In the genomic region with DNA sequence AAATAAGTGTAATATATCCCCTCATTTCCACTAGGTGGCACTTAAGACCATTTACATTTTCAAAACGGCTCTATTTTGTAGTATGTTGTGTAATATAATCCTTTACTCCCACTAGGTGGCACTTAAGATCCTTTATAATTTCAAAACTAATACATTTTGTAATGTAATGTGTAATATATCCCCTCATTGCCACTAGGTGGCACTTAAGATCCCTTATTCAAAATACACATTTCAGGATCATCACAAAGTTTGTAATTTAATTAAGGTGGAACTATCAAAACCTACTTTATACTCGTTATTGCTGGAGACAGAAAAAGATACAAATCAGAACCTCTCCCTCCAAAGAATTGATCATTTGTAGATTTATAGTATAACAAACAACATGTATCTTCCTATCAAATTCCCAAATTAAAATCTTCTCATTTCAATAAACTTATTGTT, we compare ENCODE assay signal across 8 cellular contexts.
A peak's percentile ranks its signal among the peaks of the same experiment; 100 is the strongest.
DNase-seq lines count a peak whose midpoint lies in the region; ATAC-seq, FAIRE-seq and TF ChIP-seq lines count a peak whose summit lies in the region.

No MANE protein-coding gene starts in this region.

- ATAC-seq in GM21423 (IDR thresholded peaks at IDR 0.05; ENCODE audit: unreplicated experiment): peak; percentile 86
- peak; percentile 81 for ATAC-seq in K562
- peak; percentile 76 for ATAC-seq in stimulated activated naive CD8-positive, alpha-beta T cell treated with anti-CD3 and anti-CD28 coated beads, Interleukin-15, Interleukin-2, amounts not matched to agents 100 U/mL and 50 U/mL, for 24 hours

- H3K4me2 ChIP-seq in K562 (ENCODE audit: insufficient read depth, low read length): no peak overlapping the region

- FAIRE-seq in K562 (lab: Jason Lieb, UNC): peak; percentile 77

- POLR2A ChIA-PET in K562 (lab: Yijun Ruan, JAX): no interaction called here

- no peak overlapping the region for H3K27ac ChIP-seq in K562 (ENCODE audit: extremely low read depth, low read depth, low read length)

- H3K4me1 ChIP-seq in K562 (replicated peaks in 1 of 2; ENCODE audit: control insufficient read depth in 2 of 2, insufficient read depth in 2 of 2, low read length in 2 of 2): peaks cover 0 to 18% of the 10 kb centered on the region in 2 experiments; a peak in 2 of 5 replicates

- no peak for TF ChIP-seq EP300 in K562 (IDR thresholded peaks at IDR 0.05; ENCODE audit: low read length)

- in situ Hi-C loops in K562 (cut with MboI): loop anchor here (5.0 to 25.0 kb wide), 3 partner anchors 234 to 1346 kb away; no protein-coding TSS in a partner anchor

- H3K9me3 ChIP-seq in K562 (replicated peaks; ENCODE audit: control insufficient read depth, insufficient read depth, low read depth, low read length): no peaks in the 10 kb centered on the region

- no peaks in the 10 kb centered on the region for H3K9me1 ChIP-seq in K562 (ENCODE audit: control insufficient read depth, insufficient read depth, low read length)

- no peaks in the 10 kb centered on the region for H3K27me3 ChIP-seq in K562 (ENCODE audit: control insufficient read depth in 2 of 2, insufficient read depth in 2 of 2, low read length in 2 of 2)

- CTCF ChIA-PET in K562 (lab: Yijun Ruan, JAX; ENCODE audit: low intra/inter-chr PET ratio): interaction anchor here (0.6 to 6.3 kb wide), 16 partner anchors 9 to 1343 kb away, joined by 3 to 126 read pairs (median 4); a partner anchor contains a TSS

- no peaks in the 10 kb centered on the region for H4K20me1 ChIP-seq in K562 (replicated peaks; ENCODE audit: control insufficient read depth, insufficient read depth, low read length)

- H3K9ac ChIP-seq in K562 (ENCODE audit: insufficient read depth in 1 of 2, low read depth in 2 of 2, low read length in 2 of 2): no peak overlapping the region

- no TSS peak for BruUV-seq in K562 (replicated peaks; lab: Mats Ljungman, UMichigan)

- H3K79me2 ChIP-seq in K562 (ENCODE audit: control insufficient read depth, insufficient read depth, low read length): no peaks in the 10 kb centered on the region

- TF ChIP-seq POLR2A in K562 (conservative IDR thresholded peaks at IDR 0.05): no peak

- H2AFZ ChIP-seq in K562 (ENCODE audit: low read depth, low read length): peak overlapping the region; percentile 78; the same call in 1 of the 2 replicates

- no peak overlapping the region for H3K4me3 ChIP-seq in K562

- TF ChIP-seq RAD21 in K562 (CRISPR knock-in tag; conservative IDR thresholded peaks at IDR 0.05 in 1 of 2, IDR thresholded peaks at IDR 0.05 in 1 of 2): peak; percentile 98

- DNase-seq in EL: peak; percentile 64
- DNase-seq in HPDE6-E6E7 (ENCODE audit: extremely low spot score): peak; percentile 16
- DNase-seq in NCI-H526 treated with DMSO at 0.1 percent for 48 hours (lab: John Stamatoyannopoulos, UW): peak; percentile 84
- DNase-seq in K562 (ENCODE audit: extremely low read depth in 1 of 4, low spot score in 3 of 4): peak; percentile 56 to 76 (median 62)
- peak; percentile 38 for DNase-seq in iPS-NIHi7 (ENCODE audit: extremely low spot score)
- DNase-seq in stimulated activated naive CD8-positive, alpha-beta T cell treated with anti-CD3 and anti-CD28 coated beads, Interleukin-15, Interleukin-2, amounts not matched to agents 100 U/mL and 50 U/mL, for 24 hours: no peak
- DNase-seq in stimulated activated CD4-positive, alpha-beta T cell treated with anti-CD3 and anti-CD28 coated beads, Interleukin-12 subunit alpha, Interleukin-12 subunit beta, amount 100 ng/mL, for 4 hours: no peak

- intact Hi-C loops in K562 (cut with micrococcal nuclease): loop anchor here (1.0 to 10.0 kb wide), 6 partner anchors 191 to 1242 kb away; a partner anchor contains a TSS

- TF ChIP-seq CTCF in K562 (IDR thresholded peaks at IDR 0.05 in 2 of 3, conservative IDR thresholded peaks at IDR 0.05 in 1 of 3; ENCODE audit: insufficient read depth in 2 of 3, low read depth in 1 of 3, low read length in 3 of 3): peak; percentile 58 to 100 (median 98)

- H3K36me3 ChIP-seq in K562 (ENCODE audit: control insufficient read depth, insufficient read depth, low read length): no peaks in the 10 kb centered on the region

- 3% methylated on average over 2 of the region's 2 CpGs for WGBS in K562 (ENCODE audit: insufficient coverage, low coverage, missing lambda C conversion rate)

TF ChIP-seq in K562, 482 proteins besides CTCF, POLR2A, EP300 and RAD21 (continues in another document):
- no peak for TF ChIP-seq CEBPG (CRISPR knock-in tag; IDR thresholded peaks at IDR 0.05)
- peak; percentile 92 to 96 for TF ChIP-seq CEBPG (tag; conservative IDR thresholded peaks at IDR 0.05 in 1 of 2, IDR thresholded peaks at IDR 0.05 in 1 of 2)
- TF ChIP-seq POLR2H (tag; IDR thresholded peaks at IDR 0.05; ENCODE audit: low read depth): 0 out of 2 replicates have a peak, but pooled peaks have one; percentile 26
- TF ChIP-seq SMC3 (conservative IDR thresholded peaks at IDR 0.05; ENCODE audit: insufficient read depth, low read depth, low read length): peak; percentile 71
- TF ChIP-seq, protein P1, sequence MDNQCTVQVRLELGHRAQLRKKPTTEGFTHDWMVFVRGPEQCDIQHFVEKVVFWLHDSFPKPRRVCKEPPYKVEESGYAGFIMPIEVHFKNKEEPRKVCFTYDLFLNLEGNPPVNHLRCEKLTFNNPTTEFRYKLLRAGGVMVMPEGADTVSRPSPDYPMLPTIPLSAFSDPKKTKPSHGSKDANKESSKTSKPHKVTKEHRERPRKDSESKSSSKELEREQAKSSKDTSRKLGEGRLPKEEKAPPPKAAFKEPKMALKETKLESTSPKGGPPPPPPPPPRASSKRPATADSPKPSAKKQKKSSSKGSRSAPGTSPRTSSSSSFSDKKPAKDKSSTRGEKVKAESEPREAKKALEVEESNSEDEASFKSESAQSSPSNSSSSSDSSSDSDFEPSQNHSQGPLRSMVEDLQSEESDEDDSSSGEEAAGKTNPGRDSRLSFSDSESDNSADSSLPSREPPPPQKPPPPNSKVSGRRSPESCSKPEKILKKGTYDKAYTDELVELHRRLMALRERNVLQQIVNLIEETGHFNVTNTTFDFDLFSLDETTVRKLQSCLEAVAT (IDR thresholded peaks at IDR 0.05): peak in 1 of 2 experiments; percentile 52; a peak in 1 of 4 replicates
- no peak for TF ChIP-seq MTA2 (IDR thresholded peaks at IDR 0.05; ENCODE audit: low read depth)
- peak; percentile 31; the same call in 1 of the 2 replicates for TF ChIP-seq KLF16 (IDR thresholded peaks at IDR 0.05)
- no peak for TF ChIP-seq CHD1 (IDR thresholded peaks at IDR 0.05; ENCODE audit: low read length)
- TF ChIP-seq, protein P2, sequence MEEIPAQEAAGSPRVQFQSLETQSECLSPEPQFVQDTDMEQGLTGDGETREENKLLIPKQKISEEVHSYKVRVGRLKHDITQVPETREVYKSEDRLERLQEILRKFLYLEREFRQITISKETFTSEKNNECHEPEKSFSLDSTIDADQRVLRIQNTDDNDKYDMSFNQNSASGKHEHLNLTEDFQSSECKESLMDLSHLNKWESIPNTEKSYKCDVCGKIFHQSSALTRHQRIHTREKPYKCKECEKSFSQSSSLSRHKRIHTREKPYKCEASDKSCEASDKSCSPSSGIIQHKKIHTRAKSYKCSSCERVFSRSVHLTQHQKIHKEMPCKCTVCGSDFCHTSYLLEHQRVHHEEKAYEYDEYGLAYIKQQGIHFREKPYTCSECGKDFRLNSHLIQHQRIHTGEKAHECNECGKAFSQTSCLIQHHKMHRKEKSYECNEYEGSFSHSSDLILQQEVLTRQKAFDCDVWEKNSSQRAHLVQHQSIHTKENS (CRISPR knock-in tag; IDR thresholded peaks at IDR 0.05): no peak
- TF ChIP-seq ZSCAN29 (IDR thresholded peaks at IDR 0.05): no peak
- TF ChIP-seq, protein P3, sequence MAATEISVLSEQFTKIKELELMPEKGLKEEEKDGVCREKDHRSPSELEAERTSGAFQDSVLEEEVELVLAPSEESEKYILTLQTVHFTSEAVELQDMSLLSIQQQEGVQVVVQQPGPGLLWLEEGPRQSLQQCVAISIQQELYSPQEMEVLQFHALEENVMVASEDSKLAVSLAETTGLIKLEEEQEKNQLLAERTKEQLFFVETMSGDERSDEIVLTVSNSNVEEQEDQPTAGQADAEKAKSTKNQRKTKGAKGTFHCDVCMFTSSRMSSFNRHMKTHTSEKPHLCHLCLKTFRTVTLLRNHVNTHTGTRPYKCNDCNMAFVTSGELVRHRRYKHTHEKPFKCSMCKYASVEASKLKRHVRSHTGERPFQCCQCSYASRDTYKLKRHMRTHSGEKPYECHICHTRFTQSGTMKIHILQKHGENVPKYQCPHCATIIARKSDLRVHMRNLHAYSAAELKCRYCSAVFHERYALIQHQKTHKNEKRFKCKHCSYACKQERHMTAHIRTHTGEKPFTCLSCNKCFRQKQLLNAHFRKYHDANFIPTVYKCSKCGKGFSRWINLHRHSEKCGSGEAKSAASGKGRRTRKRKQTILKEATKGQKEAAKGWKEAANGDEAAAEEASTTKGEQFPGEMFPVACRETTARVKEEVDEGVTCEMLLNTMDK (IDR thresholded peaks at IDR 0.05; ENCODE audit: borderline replicate concordance, insufficient read depth, low read depth, low read length, poor library complexity, severe bottlenecking): no peak
- no peak for TF ChIP-seq HDAC2 (IDR thresholded peaks at IDR 0.05)
- no peak for TF ChIP-seq SMARCA5 (IDR thresholded peaks at IDR 0.05)
- no peak for TF ChIP-seq ASH1L (IDR thresholded peaks at IDR 0.05; ENCODE audit: borderline replicate concordance, low read depth, partially characterized antibody)
- TF ChIP-seq, protein P4, sequence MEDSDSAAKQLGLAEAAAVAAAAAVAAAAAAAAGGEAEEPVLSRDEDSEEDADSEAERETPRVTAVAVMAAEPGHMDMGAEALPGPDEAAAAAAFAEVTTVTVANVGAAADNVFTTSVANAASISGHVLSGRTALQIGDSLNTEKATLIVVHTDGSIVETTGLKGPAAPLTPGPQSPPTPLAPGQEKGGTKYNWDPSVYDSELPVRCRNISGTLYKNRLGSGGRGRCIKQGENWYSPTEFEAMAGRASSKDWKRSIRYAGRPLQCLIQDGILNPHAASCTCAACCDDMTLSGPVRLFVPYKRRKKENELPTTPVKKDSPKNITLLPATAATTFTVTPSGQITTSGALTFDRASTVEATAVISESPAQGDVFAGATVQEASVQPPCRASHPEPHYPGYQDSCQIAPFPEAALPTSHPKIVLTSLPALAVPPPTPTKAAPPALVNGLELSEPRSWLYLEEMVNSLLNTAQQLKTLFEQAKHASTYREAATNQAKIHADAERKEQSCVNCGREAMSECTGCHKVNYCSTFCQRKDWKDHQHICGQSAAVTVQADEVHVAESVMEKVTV (CRISPR knock-in tag; IDR thresholded peaks at IDR 0.05): peak; percentile 96
- TF ChIP-seq MCM2 (IDR thresholded peaks at IDR 0.05; ENCODE audit: low read depth): no peak
- no peak for TF ChIP-seq TGIF2 (CRISPR knock-in tag; IDR thresholded peaks at IDR 0.05)
- no peak for TF ChIP-seq HNRNPL (IDR thresholded peaks at IDR 0.05; ENCODE audit: low read depth, low read length)
- TF ChIP-seq RBM22 (IDR thresholded peaks at IDR 0.05; ENCODE audit: low read depth, low read length, poor library complexity, severe bottlenecking): no peak
- no peak for TF ChIP-seq BHLHE40 (IDR thresholded peaks at IDR 0.05; ENCODE audit: low read length)

Comparison
In these comparisons a context has a peak if more than half of its experiments do, and no peak if none do; other contexts are left out.
1. DNase-seq: peak in EL (single experiment), HPDE6-E6E7 (single experiment), NCI-H526 treated with DMSO at 0.1 percent for 48 hours (single experiment), K562 (4 of 4) and iPS-NIHi7 (single experiment); none in stimulated activated naive CD8-positive, alpha-beta T cell treated with anti-CD3 and anti-CD28 coated beads, Interleukin-15, Interleukin-2, amounts not matched to agents 100 U/mL and 50 U/mL, for 24 hours (single experiment) and stimulated activated CD4-positive, alpha-beta T cell treated with anti-CD3 and anti-CD28 coated beads, Interleukin-12 subunit alpha, Interleukin-12 subunit beta, amount 100 ng/mL, for 4 hours (single experiment).
2. Peak in every context shown above with its lines, with median percentiles within 50 percentile points of each other: ATAC-seq.